In genomic region chr17:3893003-3893719, GRCh38 we compare ENCODE assay signal across 8 cellular contexts. TPM values are rescaled to one million over a fixed set of nuclear protein-coding genes. Genes with fewer than 3 reads are reported as not detected.
DNase-seq lines count a peak whose midpoint lies in the region; ATAC-seq and TF ChIP-seq lines count a peak whose summit lies in the region.

TSS of gene CAMKK1 (minus strand) at chr17:3893053. CDS start at chr17:3885687, 7,366 bp downstream.

- peak within 1 kb of the TSS; percentile 90 for H3K4me2 ChIP-seq in GM23338

- 0 out of 2 replicates have a peak, but pooled peaks cover 4% of the 10 kb centered on the region for H3K79me2 ChIP-seq in GM23338 (replicated peaks; ENCODE audit: insufficient read depth)

- H4K20me1 ChIP-seq in GM23338 (replicated peaks; ENCODE audit: insufficient read depth), result no peaks in the 10 kb centered on the region

- ATAC-seq in GM23338, result peak; percentile 69
- ATAC-seq in omental fat pad (ENCODE audit: low FRiP score), result peak; percentile 74

- H3K27me3 ChIP-seq in GM23338 (ENCODE audit: insufficient read depth), result no peaks in the 10 kb centered on the region

- H3K4me1 Mint-ChIP-seq in GM23338, result peaks cover 40% of the 10 kb centered on the region
- H3K4me1 Mint-ChIP-seq in activated naive CD4-positive, alpha-beta T cell treated with anti-CD3 and anti-CD28 coated beads for 36 hours (ENCODE audit: low read depth), result peaks cover 31% of the 10 kb centered on the region

- no peaks in the 10 kb centered on the region for H3K9me3 ChIP-seq in ES-I3 (ENCODE audit: control insufficient read depth, insufficient read depth, low read length)

- H3K9ac ChIP-seq in ES-I3 (ENCODE audit: low read depth, low read length), result peak within 1 kb of the TSS; percentile 77

- H3K27ac ChIP-seq in GM23338 (ENCODE audit: low read depth), result no peak within 1 kb of the TSS
- peak within 1 kb of the TSS; percentile 53 for H3K27ac ChIP-seq in temporal lobe (ENCODE audit: low read depth, low read length)

- no peaks in the 10 kb centered on the region for H3K36me3 ChIP-seq in ES-I3 (ENCODE audit: insufficient read depth, low read length)
- H3K36me3 ChIP-seq in GM23338 (ENCODE audit: insufficient read depth), result no peaks in the 10 kb centered on the region

- H3K4me1 ChIP-seq in ES-I3 (ENCODE audit: insufficient read depth, low read length), result peaks cover 30% of the 10 kb centered on the region; the same call in 1 of the 2 replicates
- peaks cover 24% of the 10 kb centered on the region for H3K4me1 ChIP-seq in GM23338 (ENCODE audit: insufficient read depth)

- peak within 1 kb of the TSS; percentile 84 for H3K4me3 Mint-ChIP-seq in GM23338
- H3K4me3 Mint-ChIP-seq in activated naive CD4-positive, alpha-beta T cell treated with anti-CD3 and anti-CD28 coated beads for 36 hours, result peak within 1 kb of the TSS; percentile 78

- CTCF ChIA-PET in activated naive CD4-positive, alpha-beta T cell treated with anti-CD3 and anti-CD28 coated beads for 36 hours (lab: Charles Lee), result interaction anchor here (2.3 kb wide), 1 partner anchor 21 kb away, joined by 7 read pairs; no protein-coding TSS in a partner anchor

- peaks cover 24% of the 10 kb centered on the region for H3K27me3 Mint-ChIP-seq in GM23338 (ENCODE audit: insufficient read depth, low read depth, poor library complexity)
- no peaks in the 10 kb centered on the region for H3K27me3 Mint-ChIP-seq in activated naive CD4-positive, alpha-beta T cell treated with anti-CD3 and anti-CD28 coated beads for 36 hours (ENCODE audit: low read depth)

- intact Hi-C loops in activated naive CD4-positive, alpha-beta T cell treated with anti-CD3 and anti-CD28 coated beads for 36 hours (cut with micrococcal nuclease), result loop anchor here (1.0 kb wide), 3 partner anchors 18 to 257 kb away; partner anchors contain the start of genes CTNS, NCBP3 and SHPK

- peaks cover 14% of the 10 kb centered on the region; the same call in 1 of the 2 replicates for H3F3A ChIP-seq in GM23338 (replicated peaks; ENCODE audit: low read depth)

- peak within 1 kb of the TSS; percentile 89 for H3K27ac Mint-ChIP-seq in GM23338
- peak within 1 kb of the TSS; percentile 65 for H3K27ac Mint-ChIP-seq in activated naive CD4-positive, alpha-beta T cell treated with anti-CD3 and anti-CD28 coated beads for 36 hours

- TF ChIP-seq CTCF in GM23338 (conservative IDR thresholded peaks at IDR 0.05; ENCODE audit: low read depth in 2 of 2) (no peak), omental fat pad (IDR thresholded peaks at IDR 0.05) (no peak)

- peak; percentile 94 for DNase-seq in GM23338 (ENCODE audit: low spot score)
- DNase-seq in LHCN-M2 (ENCODE audit: low read depth), result peak; percentile 67
- peak; percentile 88 for DNase-seq in SK-N-DZ (ENCODE audit: low spot score)
- DNase-seq in activated naive CD4-positive, alpha-beta T cell treated with anti-CD3 and anti-CD28 coated beads for 36 hours, result peak; percentile 88
- peak; percentile 91 for DNase-seq in glomerular visceral epithelial cell (ENCODE audit: extremely low spot score)
- peak; percentile 46 for DNase-seq in omental fat pad (ENCODE audit: low spot score)

- no peaks in the 10 kb centered on the region; the same call in 2 of the 3 replicates for H3K36me3 Mint-ChIP-seq in GM23338 (ENCODE audit: low read depth)
- H3K36me3 Mint-ChIP-seq in activated naive CD4-positive, alpha-beta T cell treated with anti-CD3 and anti-CD28 coated beads for 36 hours (ENCODE audit: low read depth), result no peaks in the 10 kb centered on the region

- H3K9me2 ChIP-seq in GM23338 (ENCODE audit: insufficient read depth), result no peaks in the 10 kb centered on the region

- H3K4me3 ChIP-seq in GM23338, result peak within 1 kb of the TSS; percentile 83

- H3K9me3 Mint-ChIP-seq in GM23338, result peaks cover 3% of the 10 kb centered on the region; the same call in 1 of the 3 replicates
- no peaks in the 10 kb centered on the region for H3K9me3 Mint-ChIP-seq in activated naive CD4-positive, alpha-beta T cell treated with anti-CD3 and anti-CD28 coated beads for 36 hours

- H2AFZ ChIP-seq in GM23338, result peak within 1 kb of the TSS; percentile 93

TF ChIP-seq in GM23338, 12 proteins besides CTCF, POLR2A, EP300 and RAD21:
- TF ChIP-seq CREB1 (CRISPR knock-in tag; IDR thresholded peaks at IDR 0.05; ENCODE audit: low read depth) (no peak), ZNF331 (CRISPR knock-in tag; IDR thresholded peaks at IDR 0.05; ENCODE audit: low read depth) (no peak), ZNF114 (CRISPR knock-in tag; IDR thresholded peaks at IDR 0.05) (no peak)

RNA-seq across cellular contexts. Expression of gene CAMKK1, which starts in this region (rescaled TPM):
- total RNA-seq in GM23338 (2014; rRNA removed; shearing (Covaris generic)), result 7.1 and 8.7 TPM in 2 replicates
- 4.3 TPM in 2 replicates for polyA plus RNA-seq in GM23338 (2016; fragmentation: Nextera tagmentation; extraction: Ambion mirVana)
- 3.6 and 3.7 TPM in 2 replicates for total RNA-seq in LHCN-M2 (2014; rRNA removed)
- 2.5 TPM for polyA plus RNA-seq in LHCN-M2 (2012)
- polyA plus RNA-seq in SK-N-DZ (2014; cell fraction: cytosol; rRNA removed), result 7.0 and 7.4 TPM in 2 replicates
- 17.1 and 18.6 TPM in 2 replicates for polyA plus RNA-seq in SK-N-DZ (2014; cell fraction: nucleus; rRNA removed)
- total RNA-seq in activated naive CD4-positive, alpha-beta T cell treated with anti-CD3 and anti-CD28 coated beads for 36 hours, result 1 to 10 TPM; 2.4 to 2.7 TPM
- total RNA-seq in omental fat pad, result 1 to 10 TPM; 4.3 to 9.9 (median 8.2) TPM
- 5.7 TPM for total RNA-seq in temporal lobe
